Comparison of ENCODE assay signal across 8 cellular contexts in genomic region chr2:195656131-195656858, GRCh38. TPM values are rescaled to one million over a fixed set of nuclear protein-coding genes. Genes with fewer than 3 reads are reported as not detected.
DNase-seq lines count a peak whose midpoint lies in the region; ATAC-seq and TF ChIP-seq lines count a peak whose summit lies in the region.

No MANE protein-coding gene starts in this region.

- peak overlapping the region; percentile 64 for H4K8ac ChIP-seq in trophoblast cell (ENCODE audit: low read depth, low read length)

- intact Hi-C loops in Panc1 (cut with micrococcal nuclease; ENCODE audit: unreplicated experiment), result loop anchor here (5.0 kb wide), 1 partner anchor 334 kb away; no protein-coding TSS in a partner anchor

- H3K4me3 ChIP-seq in Panc1 (ENCODE audit: low read depth in 2 of 2, low read length in 2 of 2) (peak overlapping the region; percentile 50 to 91), trophoblast cell (ENCODE audit: low read depth, low read length) (no peak overlapping the region)

- no peaks in the 10 kb centered on the region for H3K9me3 ChIP-seq in Panc1 (ENCODE audit: control insufficient read depth, insufficient read depth, low read depth, low read length)
- H3K9me3 ChIP-seq in trophoblast cell (ENCODE audit: insufficient read depth, low read depth, low read length), result no peaks in the 10 kb centered on the region

- CTCF ChIA-PET in Panc1 (lab: Charles Lee), result interaction anchor here (0.6 to 0.9 kb wide), 4 partner anchors 13 to 54 kb away, joined by 3 to 7 read pairs (median 4); no protein-coding TSS in a partner anchor

- H3K36me3 ChIP-seq in Panc1 (ENCODE audit: control insufficient read depth, insufficient read depth, low read length), result peaks cover 3% of the 10 kb centered on the region
- H3K36me3 ChIP-seq in trophoblast cell (ENCODE audit: control insufficient read depth in 1 of 2, insufficient read depth in 2 of 2, low read length in 2 of 2), result no peaks in the 10 kb centered on the region

- H2BK120ac ChIP-seq in trophoblast cell (ENCODE audit: insufficient read depth, low read length, poor library complexity), result peak overlapping the region; percentile 14

- H3K23ac ChIP-seq in trophoblast cell (ENCODE audit: low read length), result no peak overlapping the region

- H2AFZ ChIP-seq in trophoblast cell (ENCODE audit: insufficient read depth, low read length, poor library complexity), result no peak overlapping the region

- H2AK5ac ChIP-seq in trophoblast cell (ENCODE audit: low read length), result peak overlapping the region; percentile 72

- H3K27ac ChIP-seq in Panc1 (ENCODE audit: low read length), result peak overlapping the region; percentile 94
- peak overlapping the region; percentile 85 for H3K27ac ChIP-seq in epithelial cell of prostate
- peak overlapping the region; percentile 68 for H3K27ac ChIP-seq in trophoblast cell (ENCODE audit: low read depth, low read length)

- H3K79me2 ChIP-seq in trophoblast cell (ENCODE audit: control insufficient read depth, insufficient read depth, low read length, poor library complexity), result peaks cover 11% of the 10 kb centered on the region

- in situ Hi-C loops in Panc1 (cut with HindIII; ENCODE audit: low pct_unique_long_range_greater_than_20kb, low sequenced_read_pairs), result no loop called here

- H4K12ac ChIP-seq in trophoblast cell (ENCODE audit: low read depth, low read length), result peak overlapping the region; percentile 32

- no peak overlapping the region for H3K9ac ChIP-seq in trophoblast cell (ENCODE audit: low read length)

- peak overlapping the region; percentile 20 for H3K14ac ChIP-seq in trophoblast cell (ENCODE audit: low read length)

- no CpG with 5 or more reads among the region's 20 CpGs for WGBS in trophoblast cell (ENCODE audit: extremely low coverage, insufficient coverage, insufficient read length)

- H3K18ac ChIP-seq in trophoblast cell (ENCODE audit: low read length), result no peak overlapping the region

- ATAC-seq in Panc1 (no peak; the same call in 1 of the 2 replicates), HG03378 (IDR thresholded peaks at IDR 0.05; ENCODE audit: unreplicated experiment) (no peak)

- H3K27me3 ChIP-seq in Panc1 (ENCODE audit: control insufficient read depth, insufficient read depth, low read length) (no peaks in the 10 kb centered on the region), trophoblast cell (ENCODE audit: insufficient read depth, low read length) (no peaks in the 10 kb centered on the region)

- peak overlapping the region; percentile 48 for H4K91ac ChIP-seq in trophoblast cell (ENCODE audit: low read depth, low read length)

- peak overlapping the region; percentile 51 for H3K4me2 ChIP-seq in trophoblast cell (ENCODE audit: low read length)

- peaks cover 11% of the 10 kb centered on the region for H3K79me1 ChIP-seq in trophoblast cell (ENCODE audit: low read length)

- TSS peak; percentile 71 for BruUV-seq in Panc1 (replicated peaks; lab: Mats Ljungman, UMichigan)

- POLR2A ChIA-PET in Panc1 (lab: Charles Lee), result interaction anchor here (0.5 to 0.7 kb wide), 5 partner anchors 111 to 665 kb away, joined by 3 to 13 read pairs (median 8); no protein-coding TSS in a partner anchor

- H2BK12ac ChIP-seq in trophoblast cell (ENCODE audit: low read length), result peak overlapping the region; percentile 61

- TF ChIP-seq CTCF in Panc1 (IDR thresholded peaks at IDR 0.05) (no peak), GM20000 (IDR thresholded peaks at IDR 0.05; ENCODE audit: extremely low read depth, missing control alignments) (no peak)

- H2BK5ac ChIP-seq in trophoblast cell (ENCODE audit: low read depth, low read length, poor library complexity), result peak overlapping the region; percentile 27

- peaks cover 23% of the 10 kb centered on the region for H3K4me1 ChIP-seq in Panc1 (ENCODE audit: control insufficient read depth, insufficient read depth, low read length)
- peaks cover 3 to 6% of the 10 kb centered on the region in 2 experiments for H3K4me1 ChIP-seq in trophoblast cell (ENCODE audit: control insufficient read depth in 1 of 2, insufficient read depth in 2 of 2, low read length in 2 of 2)

- DNase-seq in NCI-H1092 (lab: John Stamatoyannopoulos, UW) (peak; percentile 22), NCI-H1092 treated with DMSO at 0.1 percent for 48 hours (lab: John Stamatoyannopoulos, UW) (no peak), Panc1 (ENCODE audit: low read depth, low spot score) (no peak), epithelial cell of prostate (ENCODE audit: low read depth, low spot score) (no peak), trophoblast cell (no peak), GM20000 (ENCODE audit: low spot score) (no peak), ecto neural progenitor cell (ENCODE audit: low spot score) (no peak)

- H3K4ac ChIP-seq in trophoblast cell (ENCODE audit: low read depth, low read length), result no peak overlapping the region

RNA-seq across cellular contexts. Expression of gene SLC39A10, which starts 0.7 kb away (rescaled TPM):
- 45.9 TPM for total RNA-seq in Panc1 (2021; ENCODE audit: unreplicated experiment)
- 12.0 TPM for polyA plus RNA-seq in Panc1 (2012; ENCODE audit: insufficient read length)
- 87.0 and 87.1 TPM in 2 replicates for polyA plus RNA-seq in trophoblast cell (2013)
